In genomic region chr3:123341871-123342630, GRCh38 we compare ENCODE assay signal across 20 cellular contexts.
DNase-seq lines count a peak whose midpoint lies in the region; ATAC-seq, FAIRE-seq and TF ChIP-seq lines count a peak whose summit lies in the region.
"Had no signal": no experiment of that assay in that cellular context is flagged by ENCODE, and none has a peak within 500 bp of the region (broad histone marks: within the 10 kb centered on the region; RNA-seq: fewer than 3 reads in every experiment).

No MANE protein-coding gene starts in this region.

- H3K9me3 ChIP-seq in RWPE2 (ENCODE audit: severe bottlenecking) (no peaks in the 10 kb centered on the region), heart left ventricle (no peaks in the 10 kb centered on the region), sigmoid colon (no peaks in the 10 kb centered on the region)

- TF ChIP-seq EP300 in sigmoid colon (IDR thresholded peaks at IDR 0.05): no peak

- H3K36me3 ChIP-seq in RWPE2 (ENCODE audit: low read depth) (no peaks in the 10 kb centered on the region), heart left ventricle (peaks cover 0 to 19% (median 0%) of the 10 kb centered on the region in 9 donors), sigmoid colon (peaks cover 0 to 18% (median 3%) of the 10 kb centered on the region in 4 donors)

- TF ChIP-seq POLR2A in heart left ventricle (IDR thresholded peaks at IDR 0.05) (no peak), sigmoid colon (IDR thresholded peaks at IDR 0.05) (no peak)

- H3K4me3 ChIP-seq in RWPE2 (ENCODE audit: severe bottlenecking) (no peak overlapping the region), heart left ventricle (no peak overlapping the region), sigmoid colon (no peak overlapping the region)

- H3K27me3 ChIP-seq in RWPE2 (ENCODE audit: insufficient read depth, poor library complexity, severe bottlenecking): no peaks in the 10 kb centered on the region
- H3K27me3 ChIP-seq in heart left ventricle: no peaks in the 10 kb centered on the region
- no peaks in the 10 kb centered on the region for H3K27me3 ChIP-seq in sigmoid colon

- no peak for FAIRE-seq in frontal cortex (lab: Jason Lieb, UNC)
- FAIRE-seq: astrocyte had no signal

- no peak for TF ChIP-seq CTCF in RWPE2 (IDR thresholded peaks at IDR 0.05; ENCODE audit: poor library complexity, severe bottlenecking)
- peak in 2 of 12 donors; percentile 26 to 39 for TF ChIP-seq CTCF in heart left ventricle (IDR thresholded peaks at IDR 0.05)
- peak in 2 of 4 experiments; percentile 9 to 18 for TF ChIP-seq CTCF in sigmoid colon (IDR thresholded peaks at IDR 0.05)

- WGBS in heart left ventricle, 4 donors: 56 to 79% (median 64%) methylated on average over 14 to 16 of the region's 16 CpGs
- 84 to 90% methylated on average over 16 of the region's 16 CpGs for WGBS in sigmoid colon, 2 donors

- DNase-seq in NCI-H146 (lab: John Stamatoyannopoulos, UW) (peak; percentile 28), NCI-H146 treated with DMSO at 0.1 percent for 48 hours (lab: John Stamatoyannopoulos, UW; ENCODE audit: unreplicated experiment) (no peak), RWPE2 (ENCODE audit: low spot score) (peak; percentile 47), heart left ventricle (peak in 2 of 5 donors; percentile 39 to 47), sigmoid colon (peak; percentile 69), frontal cortex (ENCODE audit: low spot score in 2 of 2) (no peak), NCI-H187 (lab: John Stamatoyannopoulos, UW) (no peak), putamen (ENCODE audit: low spot score) (no peak)
- DNase-seq: 8988T; activated CD4-positive, alpha-beta T cell treated with anti-CD3 and anti-CD28 coated beads for 1 hour; activated CD8-positive, alpha-beta memory T cell treated with anti-CD3 and anti-CD28 coated beads for 24 hours; activated T-cell treated with anti-CD3 and anti-CD28 coated beads, Interleukin-2, amount 50 U/mL, for 48 hours; AML-193; cerebellar nuclear complex; DND-41; effector CD4-positive, alpha-beta T cell; H7; NCI-H226; SW 1271 had no signal

- no peak overlapping the region for H3K27ac ChIP-seq in RWPE2 (ENCODE audit: poor library complexity, severe bottlenecking)
- peak overlapping the region; percentile 37 to 94 (median 78) for H3K27ac ChIP-seq in heart left ventricle
- H3K27ac ChIP-seq in sigmoid colon: peak overlapping the region; percentile 62 to 74 (median 66)

- intact Hi-C loops in heart left ventricle (cut with DNase I): loop anchor here in 5 of 10 donors (5.0 to 10.0 kb wide), 5 partner anchors 35 to 90 kb away; no protein-coding TSS in a partner anchor
- intact Hi-C loops in sigmoid colon (cut with DNase I): loop anchor here (2.0 kb wide), 1 partner anchor 105 kb away; no protein-coding TSS in a partner anchor

- no peak for ATAC-seq in RWPE2 (ENCODE audit: low read depth)
- ATAC-seq in heart left ventricle: peak in 1 of 4 donors; percentile 8

- H3K4me1 ChIP-seq in RWPE2 (ENCODE audit: insufficient read depth, poor library complexity, severe bottlenecking): no peaks in the 10 kb centered on the region
- peaks cover 4 to 92% (median 61%) of the 10 kb centered on the region in 12 donors for H3K4me1 ChIP-seq in heart left ventricle
- H3K4me1 ChIP-seq in sigmoid colon: peaks cover 0 to 61% (median 58%) of the 10 kb centered on the region in 4 donors

Comparison
In these comparisons a context has a peak if more than half of its experiments do, and no peak if none do; other contexts are left out.
1. DNase-seq: peak in NCI-H146 (single experiment), RWPE2 (single experiment) and sigmoid colon (single experiment); none in NCI-H146 treated with DMSO at 0.1 percent for 48 hours (single experiment), frontal cortex (0 of 2), NCI-H187 (0 of 2) and putamen (single experiment).